10 cellular contexts compared by ENCODE assay signal in genomic region chr1:234532511-234532922, GRCh38. TPM values are rescaled to one million over a fixed set of nuclear protein-coding genes. Genes with fewer than 3 reads are reported as not detected.
A peak's percentile ranks its signal among the peaks of the same experiment; 100 is the strongest.
DNase-seq lines count a peak whose midpoint lies in the region; ATAC-seq and TF ChIP-seq lines count a peak whose summit lies in the region.
"Had no signal": no experiment of that assay in that cellular context is flagged by ENCODE, and none has a peak within 500 bp of the region (broad histone marks: within the 10 kb centered on the region; RNA-seq: fewer than 3 reads in every experiment).

No MANE protein-coding gene starts in this region.

- ATAC-seq in body of pancreas: peak; percentile 74
- ATAC-seq in left ventricle myocardium superior: peak; percentile 75

- peaks cover 95% of the 10 kb centered on the region for H3K4me1 ChIP-seq in body of pancreas

- peak in 2 of 3 donors; percentile 39 to 62 for TF ChIP-seq POLR2A in body of pancreas (IDR thresholded peaks at IDR 0.05)

- TF ChIP-seq CTCF in body of pancreas (IDR thresholded peaks at IDR 0.05): no peak

- intact Hi-C loops in body of pancreas (cut with DNase I) (no loop called here), left ventricle myocardium superior (cut with micrococcal nuclease) (loop anchor here (10.0 kb wide), 1 partner anchor 442 kb away; no protein-coding TSS in a partner anchor)

- H3K36me3 ChIP-seq in body of pancreas (replicated peaks in 1 of 2; ENCODE audit: insufficient read depth in 1 of 2, low read depth in 2 of 2): no peaks in the 10 kb centered on the region
- H3K36me3 ChIP-seq: HAP-1 had no signal

- no peak overlapping the region for H3K4me3 ChIP-seq in body of pancreas
- H3K4me3 ChIP-seq: HAP-1 had no signal

- 7 to 18% methylated on average over 7 of the region's 7 CpGs for WGBS in body of pancreas, 2 donors

- peak overlapping the region; percentile 90 to 99 (median 96) for H3K27ac ChIP-seq in body of pancreas

- H3K27me3 ChIP-seq in body of pancreas: no peaks in the 10 kb centered on the region

- peak; percentile 88 for DNase-seq in CD1c-positive myeloid dendritic cell (ENCODE audit: extremely low spot score)
- DNase-seq in body of pancreas: peak; percentile 83 to 94 (median 91)
- DNase-seq in left ventricle myocardium superior: no peak
- DNase-seq in putamen (ENCODE audit: low spot score): peak; percentile 59
- DNase-seq in NCI-H1930 (lab: John Stamatoyannopoulos, UW): no peak
- no peak for DNase-seq in NCI-H1436 (lab: John Stamatoyannopoulos, UW)
- no peak for DNase-seq in dermis blood vessel endothelial cell
- no peak for DNase-seq in hepatic stellate cell (ENCODE audit: low spot score)
- DNase-seq: activated CD4-positive, alpha-beta T cell treated with anti-CD3 and anti-CD28 coated beads, Interleukin-2, amount 10 ng/mL, durations not matched to agents 24 days and 14 days had no signal

- no peaks in the 10 kb centered on the region for H3K9me3 ChIP-seq in body of pancreas
- H3K9me3 ChIP-seq: HAP-1 had no signal

RNA-seq across cellular contexts. Expression of gene TARBP1, which starts 53.5 kb away (rescaled TPM):
- total RNA-seq in body of pancreas (10 to 100 TPM; 30.6 to 32.0 TPM), left ventricle myocardium superior (10.8 TPM), dermis blood vessel endothelial cell (16.7 and 23.3 TPM in 2 replicates)

Comparison
In these comparisons a context has a peak if more than half of its experiments do, and no peak if none do; other contexts are left out.
1. DNase-seq: peak in CD1c-positive myeloid dendritic cell (single experiment), body of pancreas (4 of 4) and putamen (single experiment); none in left ventricle myocardium superior (single experiment), NCI-H1930 (0 of 2), NCI-H1436 (single experiment), dermis blood vessel endothelial cell (single experiment) and hepatic stellate cell (single experiment).